ENCODE assay signal across 10 cellular contexts in genomic region chr2:190637331-190637734, GRCh38. TPM values are rescaled to one million over a fixed set of nuclear protein-coding genes. Genes with fewer than 3 reads are reported as not detected.
DNase-seq lines count a peak whose midpoint lies in the region; ATAC-seq and TF ChIP-seq lines count a peak whose summit lies in the region.
"Had no signal": no experiment of that assay in that cellular context is flagged by ENCODE, and none has a peak within 500 bp of the region (broad histone marks: within the 10 kb centered on the region; RNA-seq: fewer than 3 reads in every experiment).

No MANE protein-coding gene starts in this region.

- DNase-seq in left cardiac atrium (no peak), amniotic stem cell (lab: John Stamatoyannopoulos, UW) (no peak), H4 (ENCODE audit: low spot score) (no peak)
- DNase-seq: activated naive CD8-positive, alpha-beta T cell treated with anti-CD3 and anti-CD28 coated beads, Interleukin-2, amount 10 ng/mL, durations not matched to agents 7 days and 5 days; stimulated activated naive B cell treated with anti-CD40 and anti-IgM and Interleukin-4, amounts not matched to agents 10 μg/mL and 1 μg/mL and 100 μg/mL, for 72 hours had no signal

- peak overlapping the region in 17 of 21 experiments; percentile 2 to 76 (median 43) for H3K27ac ChIP-seq in skin epidermis

- no peak for TF ChIP-seq POLR2A in GM18505 (IDR thresholded peaks at IDR 0.05; ENCODE audit: borderline replicate concordance, extremely low read depth, insufficient read depth, insufficient read length)

- H3K9me3 Mint-ChIP-seq in activated T-helper 17 cell treated with anti-CD3 and anti-CD28 coated beads, Interleukin-2, amount 50 U/mL, for 72 hours = no peaks in the 10 kb centered on the region
- H3K9me3 Mint-ChIP-seq: activated naive CD8-positive, alpha-beta T cell treated with anti-CD3 and anti-CD28 coated beads, Interleukin-2, amount 10 ng/mL, durations not matched to agents 7 days and 5 days; stimulated activated naive B cell treated with anti-CD40 and anti-IgM and Interleukin-4, amounts not matched to agents 10 μg/mL and 1 μg/mL and 100 μg/mL, for 72 hours had no signal

- H3K4me3 ChIP-seq in skin epidermis = no peak overlapping the region

- peaks cover 6% of the 10 kb centered on the region for H3K4me1 Mint-ChIP-seq in activated T-helper 17 cell treated with anti-CD3 and anti-CD28 coated beads, Interleukin-2, amount 50 U/mL, for 72 hours
- H3K4me1 Mint-ChIP-seq: activated naive CD8-positive, alpha-beta T cell treated with anti-CD3 and anti-CD28 coated beads, Interleukin-2, amount 10 ng/mL, durations not matched to agents 7 days and 5 days had no signal

- intact Hi-C loops in left cardiac atrium (cut with DNase I) = no loop called here

- H3K4me3 Mint-ChIP-seq in activated T-helper 17 cell treated with anti-CD3 and anti-CD28 coated beads, Interleukin-2, amount 50 U/mL, for 72 hours = no peak overlapping the region
- H3K4me3 Mint-ChIP-seq: activated naive CD8-positive, alpha-beta T cell treated with anti-CD3 and anti-CD28 coated beads, Interleukin-2, amount 10 ng/mL, durations not matched to agents 7 days and 5 days; stimulated activated naive B cell treated with anti-CD40 and anti-IgM and Interleukin-4, amounts not matched to agents 10 μg/mL and 1 μg/mL and 100 μg/mL, for 72 hours had no signal

- H3K27ac Mint-ChIP-seq in activated T-helper 17 cell treated with anti-CD3 and anti-CD28 coated beads, Interleukin-2, amount 50 U/mL, for 72 hours = peak overlapping the region; percentile 11
- H3K27ac Mint-ChIP-seq: activated naive CD8-positive, alpha-beta T cell treated with anti-CD3 and anti-CD28 coated beads, Interleukin-2, amount 10 ng/mL, durations not matched to agents 7 days and 5 days; stimulated activated naive B cell treated with anti-CD40 and anti-IgM and Interleukin-4, amounts not matched to agents 10 μg/mL and 1 μg/mL and 100 μg/mL, for 72 hours had no signal

- peak; percentile 47 for ATAC-seq in GM21529 (IDR thresholded peaks at IDR 0.05; ENCODE audit: unreplicated experiment)
- no peak for ATAC-seq in activated T-helper 17 cell treated with anti-CD3 and anti-CD28 coated beads, Interleukin-2, amount 50 U/mL, for 72 hours (replicated peaks)
- peak; percentile 64 to 74 for ATAC-seq in left cardiac atrium
- no peak for ATAC-seq in GM18505 (IDR thresholded peaks at IDR 0.05; ENCODE audit: unreplicated experiment)
- ATAC-seq in GM21737 (IDR thresholded peaks at IDR 0.05; ENCODE audit: unreplicated experiment) = no peak

- no peaks in the 10 kb centered on the region for H3K36me3 Mint-ChIP-seq in activated T-helper 17 cell treated with anti-CD3 and anti-CD28 coated beads, Interleukin-2, amount 50 U/mL, for 72 hours (ENCODE audit: low read depth)
- H3K36me3 Mint-ChIP-seq: activated naive CD8-positive, alpha-beta T cell treated with anti-CD3 and anti-CD28 coated beads, Interleukin-2, amount 10 ng/mL, durations not matched to agents 7 days and 5 days; stimulated activated naive B cell treated with anti-CD40 and anti-IgM and Interleukin-4, amounts not matched to agents 10 μg/mL and 1 μg/mL and 100 μg/mL, for 72 hours had no signal

- H3K27me3 Mint-ChIP-seq in activated T-helper 17 cell treated with anti-CD3 and anti-CD28 coated beads, Interleukin-2, amount 50 U/mL, for 72 hours = no peaks in the 10 kb centered on the region
- H3K27me3 Mint-ChIP-seq: stimulated activated naive B cell treated with anti-CD40 and anti-IgM and Interleukin-4, amounts not matched to agents 10 μg/mL and 1 μg/mL and 100 μg/mL, for 72 hours had no signal

RNA-seq across cellular contexts. Expression of gene NAB1, which starts 11.6 kb away (rescaled TPM):
- 10 to 100 TPM; 35.6 to 44.7 TPM for total RNA-seq in activated T-helper 17 cell treated with anti-CD3 and anti-CD28 coated beads, Interleukin-2, amount 50 U/mL, for 72 hours
- 10 to 100 TPM; 38.5 to 39.7 TPM for total RNA-seq in left cardiac atrium
- 22.6 and 28.7 TPM in 2 replicates for total RNA-seq in H4 (2014; rRNA removed; shearing (Covaris generic))

Comparison
In these comparisons a context has a peak if more than half of its experiments do, and no peak if none do; other contexts are left out.
1. ATAC-seq: peak in GM21529 (single experiment) and left cardiac atrium (2 of 2); none in activated T-helper 17 cell treated with anti-CD3 and anti-CD28 coated beads, Interleukin-2, amount 50 U/mL, for 72 hours (single experiment), GM18505 (single experiment) and GM21737 (single experiment).